28 cellular contexts compared by ENCODE assay signal in the genomic region with DNA sequence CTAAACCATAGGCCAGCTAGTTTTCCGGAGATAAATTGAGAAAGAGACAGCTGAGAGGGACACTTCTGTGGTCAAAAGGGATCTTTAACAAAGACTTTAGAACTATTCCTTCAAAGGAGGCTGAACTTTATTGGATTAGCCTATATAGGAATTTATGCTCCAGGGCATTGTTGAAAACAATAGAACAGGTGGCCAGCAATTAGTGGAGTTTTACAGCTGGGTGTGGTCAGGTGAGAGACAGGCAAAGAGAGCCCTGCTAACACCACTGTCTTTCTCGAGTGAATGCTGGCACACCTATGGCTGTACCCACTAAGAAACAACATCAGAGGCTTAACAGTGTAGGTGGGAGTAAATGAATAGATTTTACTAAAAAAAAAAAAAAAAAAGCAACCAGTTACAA. TPM values are rescaled to one million over a fixed set of nuclear protein-coding genes. Genes with fewer than 3 reads are reported as not detected.
"Had no signal": no experiment of that assay in that cellular context is flagged by ENCODE, and none has a peak within 500 bp of the region (broad histone marks: within the 10 kb centered on the region; RNA-seq: fewer than 3 reads in every experiment).

No MANE protein-coding gene starts in this region.

- H3K4me2 ChIP-seq: hepatocyte, smooth muscle cell had no signal

- H3K79me2 ChIP-seq: hepatocyte had no signal

- H3K9me3 ChIP-seq: esophagus muscularis mucosa, testis, vagina had no signal

- ATAC-seq: activated CD8-positive, alpha-beta memory T cell treated with anti-CD3 and anti-CD28 coated beads, Interleukin-2, amount 10 ng/mL, durations not matched to agents 7 days and 5 days; activated CD8-positive, alpha-beta T cell treated with anti-CD3 and anti-CD28 coated beads for 36 hours; activated naive CD8-positive, alpha-beta T cell treated with anti-CD3 and anti-CD28 coated beads, Interleukin-2, amount 50 U/mL, for 24 hours; effector memory CD8-positive, alpha-beta T cell; left ventricle myocardium superior; sciatic nerve; stimulated activated naive B cell treated with anti-CD40 and anti-IgM and Interleukin-4, amounts not matched to agents 10 μg/mL and 1 μg/mL and 100 μg/mL, for 72 hours had no signal

- H3K4me1 ChIP-seq: esophagus muscularis mucosa, testis, vagina had no signal

- H3K27ac ChIP-seq: cardiac muscle cell, dorsolateral prefrontal cortex, esophagus muscularis mucosa, hepatocyte, testis, vagina, VCaP had no signal

- H3K27me3 ChIP-seq: cardiac muscle cell, dorsolateral prefrontal cortex, esophagus muscularis mucosa, testis, vagina had no signal

- H3K4me3 ChIP-seq: cardiac muscle cell, dorsolateral prefrontal cortex, esophagus muscularis mucosa, hepatocyte, smooth muscle cell, testis, vagina had no signal

- H2AFZ ChIP-seq: hepatocyte had no signal

- DNase-seq: activated CD4-positive, alpha-beta T cell treated with anti-CD3 and anti-CD28 coated beads, Interleukin-2, amount 10 ng/mL, durations not matched to agents 7 days and 5 days; activated CD4-positive, CD25-positive, alpha-beta regulatory T cell treated with anti-CD3 and anti-CD28 coated beads, Interleukin-2, amount 50 U/mL, for 72 hours; activated CD8-positive, alpha-beta memory T cell treated with anti-CD3 and anti-CD28 coated beads, Interleukin-2, amount 10 ng/mL, durations not matched to agents 7 days and 5 days; activated CD8-positive, alpha-beta T cell treated with anti-CD3 and anti-CD28 coated beads for 36 hours; activated gamma-delta T cell; activated naive CD4-positive, alpha-beta T cell treated with anti-CD3 and anti-CD28 coated beads, Interleukin-2, amount 50 U/mL, for 16 hours; activated naive CD8-positive, alpha-beta T cell treated with anti-CD3 and anti-CD28 coated beads, Interleukin-2, amount 50 U/mL, for 24 hours; dorsolateral prefrontal cortex; effector memory CD8-positive, alpha-beta T cell; glutamatergic neuron; kidney glomerular epithelial cell; left ventricle myocardium superior; nephron progenitor cell; nucleus accumbens; stimulated activated CD4-positive, alpha-beta T cell treated with anti-CD3 and anti-CD28 coated beads, Interleukin-15, amount 100 ng/mL, for 24 hours; stimulated activated CD4-positive, alpha-beta T cell treated with anti-CD3 and anti-CD28 coated beads, Interleukin-2, amount 100 ng/mL, for 48 hours; stimulated activated CD8-positive, alpha-beta memory T cell treated with anti-CD3 and anti-CD28 coated beads, Interleukin-4, amount 100 ng/mL, for 48 hours; stimulated activated naive B cell treated with anti-CD40 and anti-IgM and Interleukin-4, amounts not matched to agents 10 μg/mL and 1 μg/mL and 100 μg/mL, for 72 hours; T-helper 2 cell; testis had no signal

- H3K36me3 ChIP-seq: cardiac muscle cell, esophagus muscularis mucosa, vagina had no signal

RNA-seq across cellular contexts. Expression of a gene that starts 16.7 kb away (rescaled TPM):
- total RNA-seq: activated CD8-positive, alpha-beta memory T cell treated with anti-CD3 and anti-CD28 coated beads, Interleukin-2, amount 10 ng/mL, durations not matched to agents 7 days and 5 days; activated CD8-positive, alpha-beta T cell treated with anti-CD3 and anti-CD28 coated beads for 36 hours; activated T-helper 1 cell treated with anti-CD3 and anti-CD28 coated beads, Interleukin-12 subunit alpha, Interleukin-12 subunit beta, Interleukin-2, Interleukin-4 antibody, amounts not matched to agents 30 ng/mL and 10 ng/mL and 1 ng/mL, durations not matched to agents 14 hours and 24 hours and 36 hours had no signal
- polyA plus RNA-seq: cardiac muscle cell had no signal
